ENCODE assay signal across 26 cellular contexts in genomic region chr6:9161731-9162130, GRCh38.
"Had no signal": no experiment of that assay in that cellular context is flagged by ENCODE, and none has a peak within 500 bp of the region (broad histone marks: within the 10 kb centered on the region; RNA-seq: fewer than 3 reads in every experiment).

No MANE protein-coding gene starts in this region.

- H3K27ac ChIP-seq: epithelial cell of prostate, esophagus muscularis mucosa, lower lobe of right lung, neural progenitor cell, parathyroid adenoma, prostate gland, sigmoid colon, stomach, thyroid gland had no signal

- H3K9me3 ChIP-seq: prostate gland, thyroid gland had no signal

- H3K27me3 Mint-ChIP-seq: dendritic cell treated with granulocyte-macrophage colony-stimulating factor and Interleukin-4, amounts not matched to agents 40 ng/mL and 50 ng/mL, for 4 days; memory B cell; natural killer cell treated with Interleukin-12 subunit alpha and Interleukin-12 subunit beta and Interleukin-15 and Interleukin-18, amount 100 ng/mL, for 72 hours had no signal

- H3K4me2 ChIP-seq: neural progenitor cell had no signal

- DNase-seq: effector CD8-positive, alpha-beta T cell; endodermal cell; hypothalamus; immature natural killer cell; islet precursor cell; left ventricle myocardium superior; lower lobe of right lung; right cardiac atrium; sigmoid colon; stimulated activated CD4-positive, alpha-beta T cell treated with anti-CD3 and anti-CD28 coated beads, Interleukin-2, amount 100 ng/mL, for 24 hours; stimulated activated CD4-positive, alpha-beta T cell treated with anti-CD3 and anti-CD28 coated beads, Interleukin-4, amount 100 ng/mL, for 24 hours; stimulated activated naive CD4-positive, alpha-beta T cell treated with Interleukin-2 at 50 U/mL for 16 hours; stomach; thyroid gland; trophoblast cell had no signal

- H3K27me3 ChIP-seq: esophagus muscularis mucosa, neural progenitor cell, sigmoid colon, stomach, thyroid gland had no signal

- H3K4me3 Mint-ChIP-seq: dendritic cell treated with granulocyte-macrophage colony-stimulating factor and Interleukin-4, amounts not matched to agents 40 ng/mL and 50 ng/mL, for 4 days; endodermal cell; immature natural killer cell; memory B cell; natural killer cell treated with Interleukin-12 subunit alpha and Interleukin-12 subunit beta and Interleukin-15 and Interleukin-18, amount 100 ng/mL, for 72 hours; neural progenitor cell; stimulated activated effector memory CD8-positive, alpha-beta T cell treated with anti-CD3 and anti-CD28 coated beads, Interleukin-12 subunit alpha, Interleukin-12 subunit beta, amount 100 ng/mL, for 72 hours had no signal

- ATAC-seq: left ventricle myocardium superior; lower lobe of right lung; natural killer cell treated with Interleukin-12 subunit alpha and Interleukin-12 subunit beta and Interleukin-15 and Interleukin-18, amount 100 ng/mL, for 72 hours; right cardiac atrium; stimulated activated effector memory CD8-positive, alpha-beta T cell treated with anti-CD3 and anti-CD28 coated beads, Interleukin-12 subunit alpha, Interleukin-12 subunit beta, amount 100 ng/mL, for 72 hours had no signal

- H3K36me3 ChIP-seq: esophagus muscularis mucosa, lower lobe of right lung, neural progenitor cell, prostate gland, sigmoid colon, stomach, thyroid gland had no signal

- H3K9ac ChIP-seq: neural progenitor cell, parathyroid adenoma had no signal

- H3K36me3 Mint-ChIP-seq: immature natural killer cell; memory B cell; neural progenitor cell; stimulated activated effector memory CD8-positive, alpha-beta T cell treated with anti-CD3 and anti-CD28 coated beads, Interleukin-12 subunit alpha, Interleukin-12 subunit beta, amount 100 ng/mL, for 72 hours had no signal

- H3K4me1 Mint-ChIP-seq: endodermal cell; immature natural killer cell; memory B cell; neural progenitor cell; stimulated activated effector memory CD8-positive, alpha-beta T cell treated with anti-CD3 and anti-CD28 coated beads, Interleukin-12 subunit alpha, Interleukin-12 subunit beta, amount 100 ng/mL, for 72 hours had no signal

- FAIRE-seq: colon, frontal cortex had no signal

- H3K4me3 ChIP-seq: esophagus muscularis mucosa, lower lobe of right lung, neural progenitor cell, prostate gland, sigmoid colon, stomach, thyroid gland had no signal

- H3K27ac Mint-ChIP-seq: dendritic cell treated with granulocyte-macrophage colony-stimulating factor and Interleukin-4, amounts not matched to agents 40 ng/mL and 50 ng/mL, for 4 days; endodermal cell; immature natural killer cell; memory B cell; natural killer cell treated with Interleukin-12 subunit alpha and Interleukin-12 subunit beta and Interleukin-15 and Interleukin-18, amount 100 ng/mL, for 72 hours; neural progenitor cell; stimulated activated effector memory CD8-positive, alpha-beta T cell treated with anti-CD3 and anti-CD28 coated beads, Interleukin-12 subunit alpha, Interleukin-12 subunit beta, amount 100 ng/mL, for 72 hours had no signal

- H3K79me2 ChIP-seq: parathyroid adenoma had no signal

- H2AFZ ChIP-seq: neural progenitor cell, parathyroid adenoma had no signal

- H3K4me1 ChIP-seq: esophagus muscularis mucosa, lower lobe of right lung, neural progenitor cell, parathyroid adenoma, prostate gland, sigmoid colon, stomach, thyroid gland had no signal
